ENCODE assay signal across 8 cellular contexts in the genomic region with DNA sequence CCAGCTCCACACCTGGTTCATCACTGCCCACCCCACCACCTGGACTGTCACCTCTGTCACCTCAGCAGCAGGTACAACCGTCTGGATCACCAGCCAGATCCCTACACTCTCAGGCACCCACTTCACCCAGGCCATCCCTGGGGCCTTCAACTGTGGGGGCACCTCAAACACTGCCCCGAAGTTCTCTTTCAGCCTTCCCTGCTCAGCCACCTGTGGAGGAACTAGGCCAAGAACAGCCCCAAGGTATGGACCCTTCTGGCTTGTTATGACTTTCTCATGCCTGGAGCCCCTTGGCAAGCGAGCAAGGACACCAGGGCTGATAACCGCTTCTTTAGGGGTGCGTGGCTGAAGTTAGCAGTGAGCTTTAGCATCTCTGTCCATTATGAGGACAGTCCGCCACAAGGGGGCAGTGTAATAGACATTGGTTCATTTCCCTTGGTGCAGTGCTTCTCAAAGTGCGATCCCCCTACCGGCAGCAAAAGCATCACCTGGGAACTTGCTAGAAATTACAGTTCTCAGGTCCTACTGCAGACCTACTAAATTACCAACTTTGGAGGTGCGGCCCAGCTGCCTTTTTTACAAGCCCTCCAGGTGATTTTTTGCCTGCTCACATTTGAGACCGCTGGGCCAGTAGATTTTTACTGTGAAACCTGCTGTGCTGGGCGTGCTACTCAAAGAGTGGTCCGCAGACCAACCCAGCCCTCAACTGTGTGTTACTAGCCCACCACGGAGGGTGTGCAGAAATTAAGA. TPM values are rescaled to one million over a fixed set of nuclear protein-coding genes. Genes with fewer than 3 reads are reported as not detected.
A peak's percentile ranks its signal among the peaks of the same experiment; 100 is the strongest.
DNase-seq lines count a peak whose midpoint lies in the region; ATAC-seq and TF ChIP-seq lines count a peak whose summit lies in the region.

No MANE protein-coding gene starts in this region.

- no peaks in the 10 kb centered on the region for H3K9me3 ChIP-seq in BE2C
- H3K9me3 ChIP-seq in Panc1 (ENCODE audit: control insufficient read depth, insufficient read depth, low read depth, low read length): no peaks in the 10 kb centered on the region

- H3K36me3 ChIP-seq in BE2C (no peaks in the 10 kb centered on the region), Panc1 (ENCODE audit: control insufficient read depth, insufficient read depth, low read length) (no peaks in the 10 kb centered on the region)

- TF ChIP-seq CTCF in BE2C (IDR thresholded peaks at IDR 0.05; ENCODE audit: low read depth, low read length): peak; percentile 100
- peak; percentile 90 for TF ChIP-seq CTCF in LNCAP (IDR thresholded peaks at IDR 0.05)
- TF ChIP-seq CTCF in Panc1 (IDR thresholded peaks at IDR 0.05): peak; percentile 96
- TF ChIP-seq CTCF in nephron progenitor cell (IDR thresholded peaks at IDR 0.05): peak; percentile 87

- CTCF ChIA-PET in Panc1 (lab: Charles Lee): interaction anchor here (0.8 to 1.2 kb wide), 6 partner anchors 11 to 118 kb away, joined by 3 to 6 read pairs (median 3); no protein-coding TSS in a partner anchor

- peaks cover 33% of the 10 kb centered on the region for H3K4me1 Mint-ChIP-seq in nephron progenitor cell

- no peak overlapping the region for H3K27ac ChIP-seq in Panc1 (ENCODE audit: low read length)

- ATAC-seq in GM19372 (IDR thresholded peaks at IDR 0.05; ENCODE audit: low read depth, unreplicated experiment): peak; percentile 62
- peak; percentile 99 for ATAC-seq in Panc1

- no peak overlapping the region for H3K4me3 ChIP-seq in BE2C (ENCODE audit: low read depth, low read length)
- no peak overlapping the region for H3K4me3 ChIP-seq in Panc1 (ENCODE audit: low read depth in 2 of 2, low read length in 2 of 2)

- no peak overlapping the region for H3K4me3 Mint-ChIP-seq in nephron progenitor cell

- BruUV-seq in Panc1 (replicated peaks; lab: Mats Ljungman, UMichigan): no TSS peak

- no peaks in the 10 kb centered on the region for H3K27me3 ChIP-seq in BE2C
- no peaks in the 10 kb centered on the region for H3K27me3 ChIP-seq in Panc1 (ENCODE audit: control insufficient read depth, insufficient read depth, low read length)

- in situ Hi-C loops in Panc1 (cut with HindIII; ENCODE audit: low pct_unique_long_range_greater_than_20kb, low sequenced_read_pairs): no loop called here

- DNase-seq in BE2C (peak; percentile 93), Panc1 (ENCODE audit: low read depth, low spot score) (peak; percentile 80), activated T-cell treated with anti-CD3 and anti-CD28 coated beads for 48 hours (ENCODE audit: low read depth) (peak; percentile 82), fibroblast of gingiva (ENCODE audit: low read depth) (peak; percentile 68), nephron progenitor cell (peak; percentile 93)
- peak; percentile 88 for DNase-seq in stimulated activated naive CD4-positive, alpha-beta T cell treated with Interleukin-2 at 50 U/mL for 16 hours (lab: John Stamatoyannopoulos, UW)

- intact Hi-C loops in Panc1 (cut with micrococcal nuclease; ENCODE audit: unreplicated experiment): loop anchor here (1.0 kb wide), 1 partner anchor 58 kb away; no protein-coding TSS in a partner anchor

- H3K9me3 Mint-ChIP-seq in nephron progenitor cell: no peaks in the 10 kb centered on the region

- H3K4me1 ChIP-seq in BE2C: no peaks in the 10 kb centered on the region
- H3K4me1 ChIP-seq in Panc1 (ENCODE audit: control insufficient read depth, insufficient read depth, low read length): no peaks in the 10 kb centered on the region

- H3K27ac Mint-ChIP-seq in nephron progenitor cell: no peak overlapping the region

- POLR2A ChIA-PET in Panc1 (lab: Charles Lee): no interaction called here

- H3K36me3 Mint-ChIP-seq in nephron progenitor cell (ENCODE audit: low read depth): no peaks in the 10 kb centered on the region

- peaks cover 15% of the 10 kb centered on the region for H3K27me3 Mint-ChIP-seq in nephron progenitor cell (ENCODE audit: low read depth, poor library complexity)

RNA-seq across cellular contexts. Expression of a gene that starts 32.5 kb away (rescaled TPM):
- not detected for polyA plus RNA-seq in BE2C (2012; ENCODE audit: insufficient read depth, insufficient read length, low read depth)
- total RNA-seq in Panc1 (2021; ENCODE audit: unreplicated experiment): not detected
- 0.10 TPM for polyA plus RNA-seq in Panc1 (2012; ENCODE audit: insufficient read length)

RNA-seq across cellular contexts. Expression of a gene that starts 34.3 kb away (rescaled TPM):
- 0.15 TPM for polyA plus RNA-seq in BE2C (2012; ENCODE audit: insufficient read depth, insufficient read length, low read depth)
- not detected for total RNA-seq in Panc1 (2021; ENCODE audit: unreplicated experiment)
- not detected for polyA plus RNA-seq in Panc1 (2012; ENCODE audit: insufficient read length)
